8 cellular contexts compared by ENCODE assay signal in genomic region chr11:104946907-104947306, GRCh38. TPM values are rescaled to one million over a fixed set of nuclear protein-coding genes. Genes with fewer than 3 reads are reported as not detected.
A peak's percentile ranks its signal among the peaks of the same experiment; 100 is the strongest.
DNase-seq lines count a peak whose midpoint lies in the region; ATAC-seq, FAIRE-seq and TF ChIP-seq lines count a peak whose summit lies in the region.

No MANE protein-coding gene starts in this region.

- H3K27me3 ChIP-seq in SU-DHL-6 (ENCODE audit: low read length) (no peaks in the 10 kb centered on the region), small intestine (ENCODE audit: control insufficient read depth in 2 of 2, insufficient read depth in 2 of 2, low read length in 2 of 2) (no peaks in the 10 kb centered on the region)

- WGBS in small intestine, 3 donors = 8 to 10% (median 8%) methylated on average over 2 of the region's 2 CpGs

- H3K4me2 ChIP-seq in SU-DHL-6 (ENCODE audit: low read depth, low read length, poor library complexity, severe bottlenecking) = no peak overlapping the region

- no peak overlapping the region for H3K9ac ChIP-seq in SU-DHL-6 (ENCODE audit: low read length)

- H3K9me3 ChIP-seq in SU-DHL-6 (ENCODE audit: insufficient read depth, low read length) (no peaks in the 10 kb centered on the region), small intestine (ENCODE audit: control insufficient read depth, low read depth) (no peaks in the 10 kb centered on the region)

- DNase-seq in DMS114 treated with DMSO at 0.1 percent for 48 hours (lab: John Stamatoyannopoulos, UW; ENCODE audit: unreplicated experiment) (peak; percentile 0), HS-27A (ENCODE audit: low read depth) (peak; percentile 15), fibroblast of the aortic adventitia (ENCODE audit: low read depth) (peak; percentile 61), small intestine (peak; percentile 73), DMS153 (lab: John Stamatoyannopoulos, UW) (no peak)

- H3K79me2 ChIP-seq in SU-DHL-6 (ENCODE audit: insufficient read depth, low read length) = no peaks in the 10 kb centered on the region

- no peaks in the 10 kb centered on the region for H3K4me1 ChIP-seq in small intestine (ENCODE audit: control insufficient read depth in 2 of 2, insufficient read depth in 1 of 2, low read depth in 1 of 2, low read length in 1 of 2)

- H3K9me2 ChIP-seq in SU-DHL-6 (replicated peaks; ENCODE audit: insufficient read depth, low read length) = no peaks in the 10 kb centered on the region

- H3K27ac ChIP-seq in 22Rv1 (no peak overlapping the region), SU-DHL-6 (ENCODE audit: low read depth, low read length) (no peak overlapping the region), small intestine (ENCODE audit: low read depth in 1 of 2, low read length in 1 of 2) (no peak overlapping the region)

- H3K4me3 ChIP-seq in SU-DHL-6 (ENCODE audit: insufficient read depth, low read length, poor library complexity, severe bottlenecking) = no peak overlapping the region
- no peak overlapping the region for H3K4me3 ChIP-seq in fibroblast of the aortic adventitia (ENCODE audit: low read depth, low read length)
- no peak overlapping the region for H3K4me3 ChIP-seq in small intestine (ENCODE audit: low read depth in 1 of 2, low read length in 2 of 2)

- no peaks in the 10 kb centered on the region for H3F3A ChIP-seq in SU-DHL-6 (ENCODE audit: insufficient read depth)

- TF ChIP-seq CTCF in 22Rv1 (IDR thresholded peaks at IDR 0.05) (peak; percentile 56), SU-DHL-6 (IDR thresholded peaks at IDR 0.05; ENCODE audit: insufficient read depth, low read length, poor library complexity, severe bottlenecking) (peak; percentile 42), fibroblast of the aortic adventitia (IDR thresholded peaks at IDR 0.05; ENCODE audit: insufficient read depth, low read length) (peak; percentile 44)

- no peaks in the 10 kb centered on the region for H4K20me1 ChIP-seq in SU-DHL-6 (ENCODE audit: low read depth, low read length)

- no peaks in the 10 kb centered on the region for H3K36me3 ChIP-seq in SU-DHL-6 (ENCODE audit: low read length)
- H3K36me3 ChIP-seq in small intestine (ENCODE audit: control insufficient read depth in 2 of 2, insufficient read depth in 2 of 2, low read length in 2 of 2) = peaks cover 15 to 30% of the 10 kb centered on the region in 2 donors

- FAIRE-seq in small intestine (lab: Jason Lieb, UNC) = peak; percentile 33

- no peak overlapping the region for H2AFZ ChIP-seq in SU-DHL-6 (ENCODE audit: low read depth, low read length, severe bottlenecking)

- peak; percentile 97 for ATAC-seq in GM21529 (IDR thresholded peaks at IDR 0.05; ENCODE audit: unreplicated experiment)

RNA-seq across cellular contexts. Expression of gene CASP4, which starts 21.5 kb away (rescaled TPM):
- total RNA-seq in fibroblast of the aortic adventitia (ENCODE audit: low replicate concordance) = 158 and 245 TPM in 2 replicates
- polyA plus RNA-seq in small intestine = 100 to 1,000 TPM in 1 of 3 donors, 10 to 100 TPM in 2; 82.8 to 113 (median 86.8) TPM

RNA-seq across cellular contexts. Expression of gene CASP12, which starts 48.6 kb away (rescaled TPM):
- 0.18 TPM in 1 of 2 replicates, not detected in the other for total RNA-seq in fibroblast of the aortic adventitia (ENCODE audit: low replicate concordance)
- polyA plus RNA-seq in small intestine = under 1 TPM in 1 of 3 donors, not detected in 2; 0.18 TPM
